ENCODE assay signal across 8 cellular contexts in the genomic region with DNA sequence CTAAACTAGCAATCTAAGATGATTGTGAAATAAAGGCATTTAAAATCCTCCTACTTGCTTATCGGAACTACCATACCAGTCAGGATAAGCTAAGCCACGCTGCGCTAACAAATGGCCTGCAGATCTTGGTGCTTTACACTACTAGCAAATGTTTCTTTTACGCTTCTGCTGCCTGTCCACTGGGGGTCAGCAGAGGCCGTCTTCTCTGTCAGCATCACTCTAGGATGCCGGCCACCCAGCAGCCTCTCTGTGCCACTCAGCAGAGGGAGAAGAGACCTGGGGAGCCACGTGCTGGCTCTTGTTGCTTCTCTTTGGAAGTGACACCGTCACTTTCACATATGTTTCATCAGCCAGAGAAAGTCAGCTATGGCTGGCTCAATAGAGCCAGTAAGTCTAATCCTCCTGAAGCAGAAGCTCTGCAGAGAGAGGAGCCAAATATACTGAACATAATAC. TPM values are rescaled to one million over a fixed set of nuclear protein-coding genes. Genes with fewer than 3 reads are reported as not detected.
DNase-seq lines count a peak whose midpoint lies in the region; ATAC-seq, FAIRE-seq and TF ChIP-seq lines count a peak whose summit lies in the region.

No MANE protein-coding gene starts in this region.

- ATAC-seq in activated CD8-positive, alpha-beta T cell treated with anti-CD3 and anti-CD28 coated beads for 36 hours, result peak; percentile 100
- ATAC-seq in esophagus mucosa, result peak; percentile 84
- ATAC-seq in HG02571 (IDR thresholded peaks at IDR 0.05; ENCODE audit: unreplicated experiment), result no peak

- H3K4me3 Mint-ChIP-seq in activated CD8-positive, alpha-beta T cell treated with anti-CD3 and anti-CD28 coated beads for 36 hours, result no peak overlapping the region
- no peak overlapping the region for H3K4me3 Mint-ChIP-seq in neural crest cell

- intact Hi-C loops in activated CD8-positive, alpha-beta T cell treated with anti-CD3 and anti-CD28 coated beads for 36 hours (cut with micrococcal nuclease), result no loop called here

- H3K36me3 ChIP-seq in BE2C, result no peaks in the 10 kb centered on the region

- no peaks in the 10 kb centered on the region for H3K27me3 ChIP-seq in BE2C

- H3K27me3 Mint-ChIP-seq in activated CD8-positive, alpha-beta T cell treated with anti-CD3 and anti-CD28 coated beads for 36 hours, result peaks cover 2% of the 10 kb centered on the region
- no peaks in the 10 kb centered on the region for H3K27me3 Mint-ChIP-seq in neural crest cell (ENCODE audit: low read depth)

- FAIRE-seq in urothelium cell line (lab: Jason Lieb, UNC), result no peak

- 0 out of 2 replicates have a peak, but pooled peaks cover 2% of the 10 kb centered on the region for H3K9me3 ChIP-seq in BE2C

- no peaks in the 10 kb centered on the region for H3K4me1 ChIP-seq in BE2C

- H3K4me3 ChIP-seq in BE2C (ENCODE audit: low read depth, low read length), result no peak overlapping the region

- H3K36me3 Mint-ChIP-seq in activated CD8-positive, alpha-beta T cell treated with anti-CD3 and anti-CD28 coated beads for 36 hours (ENCODE audit: low read depth), result no peaks in the 10 kb centered on the region
- H3K36me3 Mint-ChIP-seq in neural crest cell (ENCODE audit: low read depth), result no peaks in the 10 kb centered on the region

- TF ChIP-seq CTCF in BE2C (IDR thresholded peaks at IDR 0.05; ENCODE audit: low read depth, low read length) (peak; percentile 59), GM20000 (IDR thresholded peaks at IDR 0.05; ENCODE audit: extremely low read depth, missing control alignments) (peak; percentile 59), neural crest cell (conservative IDR thresholded peaks at IDR 0.05) (peak; percentile 73)
- TF ChIP-seq CTCF in activated CD8-positive, alpha-beta T cell treated with anti-CD3 and anti-CD28 coated beads for 36 hours (IDR thresholded peaks at IDR 0.05), result peak; percentile 68

- CTCF ChIA-PET in activated CD8-positive, alpha-beta T cell treated with anti-CD3 and anti-CD28 coated beads for 36 hours (lab: Charles Lee), result interaction anchor here (0.7 to 3.6 kb wide), 24 partner anchors 9 to 450 kb away, joined by 3 to 18 read pairs (median 4); partner anchors contain the start of gene COPS8

- POLR2A ChIA-PET in activated CD8-positive, alpha-beta T cell treated with anti-CD3 and anti-CD28 coated beads for 36 hours (lab: Charles Lee), result no interaction called here

- H3K4me1 Mint-ChIP-seq in activated CD8-positive, alpha-beta T cell treated with anti-CD3 and anti-CD28 coated beads for 36 hours (ENCODE audit: low read depth), result peaks cover 3% of the 10 kb centered on the region
- no peaks in the 10 kb centered on the region for H3K4me1 Mint-ChIP-seq in neural crest cell

- DNase-seq in BE2C (peak; percentile 80), GM20000 (ENCODE audit: low spot score) (peak; percentile 55), NCI-H2196 treated with DMSO at 0.1 percent for 48 hours (lab: John Stamatoyannopoulos, UW; ENCODE audit: unreplicated experiment) (peak; percentile 52), neural crest cell (ENCODE audit: low read depth, low spot score) (peak; percentile 52), urothelium cell line (ENCODE audit: low spot score) (peak; percentile 79)
- DNase-seq in activated CD8-positive, alpha-beta T cell treated with anti-CD3 and anti-CD28 coated beads for 36 hours, result peak; percentile 75

- H3K27ac Mint-ChIP-seq in activated CD8-positive, alpha-beta T cell treated with anti-CD3 and anti-CD28 coated beads for 36 hours, result peak overlapping the region; percentile 65
- H3K27ac Mint-ChIP-seq in neural crest cell (ENCODE audit: unreplicated experiment), result peak overlapping the region; percentile 31

- no peaks in the 10 kb centered on the region for H3K9me3 Mint-ChIP-seq in activated CD8-positive, alpha-beta T cell treated with anti-CD3 and anti-CD28 coated beads for 36 hours
- H3K9me3 Mint-ChIP-seq in neural crest cell, result peaks cover 5% of the 10 kb centered on the region

RNA-seq across cellular contexts. Expression of gene COPS8, which starts 36.6 kb away (rescaled TPM):
- polyA plus RNA-seq in BE2C (2012; ENCODE audit: insufficient read depth, insufficient read length, low read depth), result 172 TPM
- total RNA-seq in activated CD8-positive, alpha-beta T cell treated with anti-CD3 and anti-CD28 coated beads for 36 hours, result 10 to 100 TPM; 51.5 to 54.2 TPM
- total RNA-seq in esophagus mucosa (22.7 TPM), neural crest cell (79.9 and 82.9 TPM in 2 replicates)
